Comparison of ENCODE assay signal across 17 cellular contexts in genomic region chr9:136570191-136570845, GRCh38. TPM values are rescaled to one million over a fixed set of nuclear protein-coding genes. Genes with fewer than 3 reads are reported as not detected.
DNase-seq lines count a peak whose midpoint lies in the region; ATAC-seq and TF ChIP-seq lines count a peak whose summit lies in the region.
"Had no signal": no experiment of that assay in that cellular context is flagged by ENCODE, and none has a peak within 500 bp of the region (broad histone marks: within the 10 kb centered on the region; RNA-seq: fewer than 3 reads in every experiment).

No MANE protein-coding gene starts in this region.

- H3K4me3 Mint-ChIP-seq in Caco-2 (ENCODE audit: unreplicated experiment), result no peak overlapping the region
- H3K4me3 Mint-ChIP-seq: CD4-positive, alpha-beta T cell had no signal

- CTCF ChIA-PET in Caco-2 (lab: Charles Lee) (no interaction called here), RWPE1 (lab: Yijun Ruan, JAX) (no interaction called here)

- H3K79me1 ChIP-seq in trophoblast cell (ENCODE audit: low read length), result peaks cover 28% of the 10 kb centered on the region

- H3K36me3 Mint-ChIP-seq in Caco-2 (ENCODE audit: insufficient read depth, unreplicated experiment), result peaks cover 6% of the 10 kb centered on the region

- H4K91ac ChIP-seq in trophoblast cell (ENCODE audit: low read depth, low read length), result peak overlapping the region; percentile 52

- H3K4me1 Mint-ChIP-seq in Caco-2 (ENCODE audit: low read depth, unreplicated experiment), result peaks cover 29% of the 10 kb centered on the region

- no peak overlapping the region for H4K12ac ChIP-seq in trophoblast cell (ENCODE audit: low read depth, low read length)

- intact Hi-C loops in Caco-2 (cut with micrococcal nuclease; ENCODE audit: unreplicated experiment), result no loop called here

- H4K8ac ChIP-seq in trophoblast cell (ENCODE audit: low read depth, low read length), result no peak overlapping the region

- H3K36me3 ChIP-seq in Caco-2 (ENCODE audit: control insufficient read depth, insufficient read depth, low read length), result no peaks in the 10 kb centered on the region
- H3K36me3 ChIP-seq in right atrium auricular region, result no peaks in the 10 kb centered on the region
- no peaks in the 10 kb centered on the region for H3K36me3 ChIP-seq in trophoblast cell (ENCODE audit: control insufficient read depth in 1 of 2, insufficient read depth in 2 of 2, low read length in 2 of 2)

- no peak overlapping the region for H3K23ac ChIP-seq in trophoblast cell (ENCODE audit: low read length)

- H2BK12ac ChIP-seq in trophoblast cell (ENCODE audit: low read length), result peak overlapping the region; percentile 93

- H3K27ac Mint-ChIP-seq in Caco-2 (ENCODE audit: unreplicated experiment), result peak overlapping the region; percentile 97
- H3K27ac Mint-ChIP-seq: CD4-positive, alpha-beta T cell had no signal

- no peak for TF ChIP-seq CTCF in Caco-2 (IDR thresholded peaks at IDR 0.05; ENCODE audit: insufficient read depth in 1 of 2, low read depth in 1 of 2, low read length in 1 of 2, severe bottlenecking in 1 of 2, unreplicated experiment in 1 of 2)
- no peak for TF ChIP-seq CTCF in RWPE1 (conservative IDR thresholded peaks at IDR 0.05; ENCODE audit: low read depth)
- TF ChIP-seq CTCF in right atrium auricular region (IDR thresholded peaks at IDR 0.05), result no peak

- H2AK5ac ChIP-seq in trophoblast cell (ENCODE audit: low read length), result peak overlapping the region; percentile 90

- no peaks in the 10 kb centered on the region for H3K9me3 Mint-ChIP-seq in Caco-2 (ENCODE audit: unreplicated experiment)
- H3K9me3 Mint-ChIP-seq: CD4-positive, alpha-beta T cell had no signal

- H3K9ac ChIP-seq in trophoblast cell (ENCODE audit: low read length), result no peak overlapping the region

- H3K79me2 ChIP-seq in trophoblast cell (ENCODE audit: control insufficient read depth, insufficient read depth, low read length, poor library complexity), result peaks cover 7% of the 10 kb centered on the region

- BruUV-seq in Caco-2 (replicated peaks; lab: Mats Ljungman, UMichigan), result no TSS peak

- H3K9me3 ChIP-seq in Caco-2 (no peaks in the 10 kb centered on the region), right atrium auricular region (no peaks in the 10 kb centered on the region), trophoblast cell (ENCODE audit: insufficient read depth, low read depth, low read length) (peaks cover 5% of the 10 kb centered on the region)

- H3K27me3 Mint-ChIP-seq in Caco-2 (ENCODE audit: insufficient read depth, unreplicated experiment), result no peaks in the 10 kb centered on the region
- H3K27me3 Mint-ChIP-seq: CD4-positive, alpha-beta T cell had no signal

- H3K27me3 ChIP-seq in Caco-2 (replicated peaks; ENCODE audit: control insufficient read depth, insufficient read depth, low read length) (no peaks in the 10 kb centered on the region), right atrium auricular region (no peaks in the 10 kb centered on the region), trophoblast cell (ENCODE audit: insufficient read depth, low read length) (no peaks in the 10 kb centered on the region)

- no peak overlapping the region for H3K4ac ChIP-seq in trophoblast cell (ENCODE audit: low read depth, low read length)

- H2BK120ac ChIP-seq in trophoblast cell (ENCODE audit: insufficient read depth, low read length, poor library complexity), result peak overlapping the region; percentile 52

- no CpG with 5 or more reads among the region's 18 CpGs for WGBS in trophoblast cell (ENCODE audit: extremely low coverage, insufficient coverage, insufficient read length)

- H3K4me3 ChIP-seq in Caco-2 (ENCODE audit: low read depth, low read length), result no peak overlapping the region
- H3K4me3 ChIP-seq in right atrium auricular region, result no peak overlapping the region
- H3K4me3 ChIP-seq in trophoblast cell (ENCODE audit: low read depth, low read length), result no peak overlapping the region
- H3K4me3 ChIP-seq: SK-N-MC had no signal

- H2AFZ ChIP-seq in trophoblast cell (ENCODE audit: insufficient read depth, low read length, poor library complexity), result no peak overlapping the region

- peak overlapping the region; percentile 40 for H3K14ac ChIP-seq in trophoblast cell (ENCODE audit: low read length)

- POLR2A ChIA-PET in Caco-2 (lab: Charles Lee), result no interaction called here
- POLR2A ChIA-PET in RWPE1 (lab: Yijun Ruan, JAX; ENCODE audit: low non-redundant PET), result interaction anchor here (1.0 kb wide), 1 partner anchor 47 kb away, joined by 4 read pairs; no protein-coding TSS in a partner anchor

- H3K4me1 ChIP-seq in Caco-2 (peaks cover 58% of the 10 kb centered on the region), right atrium auricular region (peaks cover 0 to 86% of the 10 kb centered on the region in 2 donors), trophoblast cell (ENCODE audit: control insufficient read depth in 1 of 2, insufficient read depth in 2 of 2, low read length in 2 of 2) (peaks cover 39% of the 10 kb centered on the region in 2 experiments)

- H3K27ac ChIP-seq in RWPE1, result peak overlapping the region; percentile 97
- H3K27ac ChIP-seq in right atrium auricular region, result peak overlapping the region; percentile 76 to 84
- H3K27ac ChIP-seq in trophoblast cell (ENCODE audit: low read depth, low read length), result no peak overlapping the region
- H3K27ac ChIP-seq: SK-N-MC had no signal

- no peak overlapping the region for H3K4me2 ChIP-seq in trophoblast cell (ENCODE audit: low read length)

- DNase-seq in Caco-2 (no peak), RWPE1 (ENCODE audit: low spot score) (no peak), right atrium auricular region (ENCODE audit: low spot score) (no peak), trophoblast cell (no peak), GM19240 (ENCODE audit: insufficient read length, low spot score) (no peak), NCI-H2171 (lab: John Stamatoyannopoulos, UW) (no peak)
- DNase-seq in activated CD4-positive, alpha-beta T cell treated with anti-CD3 and anti-CD28 coated beads for 4 hours, result no peak
- DNase-seq: CD4-positive, alpha-beta T cell; KG1; NCI-H1417 treated with DMSO at 0.1 percent for 48 hours; NCI-H2029; NCI-H510A; NCI-H774; PC-3 had no signal

- H2BK5ac ChIP-seq in trophoblast cell (ENCODE audit: low read depth, low read length, poor library complexity), result no peak overlapping the region

- H3K18ac ChIP-seq in trophoblast cell (ENCODE audit: low read length), result peak overlapping the region; percentile 58

- ATAC-seq in esophagus mucosa, result no peak
- ATAC-seq: HCT116, PC-3 had no signal

RNA-seq across cellular contexts. Expression of gene NOTCH1, which starts 24.5 kb away (rescaled TPM):
- 5.5 and 6.3 TPM in 2 replicates for total RNA-seq in Caco-2 (2022)
- total RNA-seq in right atrium auricular region, result 10 to 100 TPM; 14.2 to 39.7 TPM
- polyA plus RNA-seq in trophoblast cell (2013), result 28.5 and 29.7 TPM in 2 replicates
- 30.6 TPM for total RNA-seq in esophagus mucosa
